Comparison of ENCODE assay signal across 16 cellular contexts in genomic region chr1:167456926-167457325, GRCh38.
A peak's percentile ranks its signal among the peaks of the same experiment; 100 is the strongest.
DNase-seq lines count a peak whose midpoint lies in the region; ATAC-seq and TF ChIP-seq lines count a peak whose summit lies in the region.
"Had no signal": no experiment of that assay in that cellular context is flagged by ENCODE, and none has a peak within 500 bp of the region (broad histone marks: within the 10 kb centered on the region; RNA-seq: fewer than 3 reads in every experiment).

No MANE protein-coding gene starts in this region.

- peak overlapping the region; percentile 71 for H3K4me3 Mint-ChIP-seq in MCF 10A (ENCODE audit: unreplicated experiment)
- peak overlapping the region; percentile 78 for H3K4me3 Mint-ChIP-seq in activated CD8-positive, alpha-beta T cell treated with anti-CD3 and anti-CD28 coated beads, Interleukin-2, amount 10 ng/mL, durations not matched to agents 7 days and 5 days

- no peaks in the 10 kb centered on the region for H3K36me3 Mint-ChIP-seq in MCF 10A (ENCODE audit: insufficient read depth, unreplicated experiment)
- peaks cover 57% of the 10 kb centered on the region for H3K36me3 Mint-ChIP-seq in activated CD8-positive, alpha-beta T cell treated with anti-CD3 and anti-CD28 coated beads, Interleukin-2, amount 10 ng/mL, durations not matched to agents 7 days and 5 days (ENCODE audit: low read depth)

- H3K27ac ChIP-seq in breast epithelium, result no peak overlapping the region
- peak overlapping the region; percentile 99 for H3K27ac ChIP-seq in effector memory CD4-positive, alpha-beta T cell (ENCODE audit: insufficient read depth, low read length, poor library complexity, severe bottlenecking)
- peak overlapping the region; percentile 98 for H3K27ac ChIP-seq in thymus (ENCODE audit: low read depth)

- no peaks in the 10 kb centered on the region for H3K4me1 Mint-ChIP-seq in MCF 10A (ENCODE audit: insufficient read depth, unreplicated experiment)
- H3K4me1 Mint-ChIP-seq in activated CD8-positive, alpha-beta T cell treated with anti-CD3 and anti-CD28 coated beads, Interleukin-2, amount 10 ng/mL, durations not matched to agents 7 days and 5 days (ENCODE audit: low read depth), result peaks cover 67% of the 10 kb centered on the region

- H3K27ac Mint-ChIP-seq in MCF 10A (ENCODE audit: low read depth, unreplicated experiment), result no peak overlapping the region
- H3K27ac Mint-ChIP-seq in activated CD8-positive, alpha-beta T cell treated with anti-CD3 and anti-CD28 coated beads, Interleukin-2, amount 10 ng/mL, durations not matched to agents 7 days and 5 days, result peak overlapping the region; percentile 79

- TF ChIP-seq POLR2A in breast epithelium (IDR thresholded peaks at IDR 0.05), result no peak

- H3K9me3 Mint-ChIP-seq in MCF 10A (ENCODE audit: unreplicated experiment), result no peaks in the 10 kb centered on the region
- H3K9me3 Mint-ChIP-seq in activated CD8-positive, alpha-beta T cell treated with anti-CD3 and anti-CD28 coated beads, Interleukin-2, amount 10 ng/mL, durations not matched to agents 7 days and 5 days (ENCODE audit: insufficient read depth), result no peaks in the 10 kb centered on the region

- POLR2A ChIA-PET in MCF 10A (lab: Yijun Ruan, JAX), result interaction anchor here (0.5 kb wide), 1 partner anchor 13 kb away, joined by 3 read pairs; no protein-coding TSS in a partner anchor
- POLR2A ChIA-PET in activated CD8-positive, alpha-beta T cell treated with anti-CD3 and anti-CD28 coated beads, Interleukin-2, amount 10 ng/mL, durations not matched to agents 7 days and 5 days (lab: Charles Lee), result interaction anchor here (0.7 to 4.2 kb wide), 5 partner anchors 12 to 60 kb away, joined by 3 to 42 read pairs (median 4); partner anchors contain the start of gene CD247

- BruUV-seq in MCF 10A (replicated peaks; lab: Mats Ljungman, UMichigan), result no TSS peak

- CTCF ChIA-PET in MCF 10A (lab: Yijun Ruan, JAX), result interaction anchor here (0.6 to 6.5 kb wide), 6 partner anchors 10 to 105 kb away, joined by 3 to 46 read pairs (median 8); no protein-coding TSS in a partner anchor
- CTCF ChIA-PET in activated CD8-positive, alpha-beta T cell treated with anti-CD3 and anti-CD28 coated beads, Interleukin-2, amount 10 ng/mL, durations not matched to agents 7 days and 5 days (lab: Charles Lee), result interaction anchor here (0.7 to 5.0 kb wide), 12 partner anchors 9 to 189 kb away, joined by 3 to 51 read pairs (median 9); partner anchors contain the start of gene CD247

- no peaks in the 10 kb centered on the region for H3K9me3 ChIP-seq in breast epithelium
- H3K9me3 ChIP-seq in effector memory CD4-positive, alpha-beta T cell (ENCODE audit: control insufficient read depth, low read length), result no peaks in the 10 kb centered on the region
- no peaks in the 10 kb centered on the region for H3K9me3 ChIP-seq in thymus (ENCODE audit: control insufficient read depth)

- no peaks in the 10 kb centered on the region for H3K27me3 ChIP-seq in breast epithelium
- H3K27me3 ChIP-seq in effector memory CD4-positive, alpha-beta T cell (replicated peaks; ENCODE audit: control insufficient read depth, insufficient read depth, low read length, poor library complexity, severe bottlenecking), result no peaks in the 10 kb centered on the region
- H3K27me3 ChIP-seq in thymus (ENCODE audit: control insufficient read depth, insufficient read depth), result no peaks in the 10 kb centered on the region

- TF ChIP-seq CTCF in MCF 10A (IDR thresholded peaks at IDR 0.05; ENCODE audit: unreplicated experiment), result no peak
- TF ChIP-seq CTCF in breast epithelium (IDR thresholded peaks at IDR 0.05), result no peak

- ATAC-seq in activated CD8-positive, alpha-beta T cell treated with anti-CD3 and anti-CD28 coated beads, Interleukin-2, amount 10 ng/mL, durations not matched to agents 7 days and 5 days, result no peak
- ATAC-seq: activated CD4-positive, CD25-positive, alpha-beta regulatory T cell treated with anti-CD3 and anti-CD28 coated beads, Interleukin-2, amount 50 U/mL, for 24 hours had no signal

- DNase-seq in MCF 10A (ENCODE audit: unreplicated experiment) (no peak), breast epithelium (ENCODE audit: low spot score in 2 of 2) (no peak), 8988T (no peak), NCI-H2196 treated with DMSO at 0.1 percent for 48 hours (lab: John Stamatoyannopoulos, UW; ENCODE audit: unreplicated experiment) (no peak), ecto neural progenitor cell (ENCODE audit: low spot score) (no peak)
- no peak for DNase-seq in activated CD8-positive, alpha-beta T cell treated with anti-CD3 and anti-CD28 coated beads, Interleukin-2, amount 10 ng/mL, durations not matched to agents 7 days and 5 days
- no peak for DNase-seq in effector memory CD4-positive, alpha-beta T cell
- DNase-seq: activated gamma-delta T cell; H7; islet precursor cell; mesenchymal stem cell; occipital lobe; Right ventricle myocardium superior; stimulated activated CD4-positive, alpha-beta T cell treated with anti-CD3 and anti-CD28 coated beads, Interleukin-2, amount 100 ng/mL, for 48 hours had no signal

- no peaks in the 10 kb centered on the region for H3K27me3 Mint-ChIP-seq in MCF 10A (ENCODE audit: insufficient read depth, unreplicated experiment)
- H3K27me3 Mint-ChIP-seq in activated CD8-positive, alpha-beta T cell treated with anti-CD3 and anti-CD28 coated beads, Interleukin-2, amount 10 ng/mL, durations not matched to agents 7 days and 5 days (ENCODE audit: low read depth), result no peaks in the 10 kb centered on the region

- 94% methylated on average over 8 of the region's 8 CpGs for WGBS in thymus

- H3K36me3 ChIP-seq in breast epithelium (no peaks in the 10 kb centered on the region), thymus (ENCODE audit: control insufficient read depth, insufficient read depth) (peaks cover 25% of the 10 kb centered on the region)
- peaks cover 12% of the 10 kb centered on the region for H3K36me3 ChIP-seq in effector memory CD4-positive, alpha-beta T cell (ENCODE audit: control insufficient read depth, insufficient read depth, low read length)

- intact Hi-C loops in MCF 10A (cut with micrococcal nuclease) (no loop called here), breast epithelium (cut with DNase I; ENCODE audit: low total_unique reads) (no loop called here)

- H3K4me3 ChIP-seq in breast epithelium (no peak overlapping the region), thymus (ENCODE audit: low read length) (no peak overlapping the region)
- H3K4me3 ChIP-seq in effector memory CD4-positive, alpha-beta T cell (ENCODE audit: insufficient read depth, low read depth, low read length, poor library complexity, severe bottlenecking), result peak overlapping the region; percentile 0

- peaks cover 0 to 6% of the 10 kb centered on the region in 2 donors for H3K4me1 ChIP-seq in breast epithelium
- peaks cover 58% of the 10 kb centered on the region for H3K4me1 ChIP-seq in effector memory CD4-positive, alpha-beta T cell (ENCODE audit: control insufficient read depth, insufficient read depth, low read length, poor library complexity, severe bottlenecking)
- H3K4me1 ChIP-seq in thymus (ENCODE audit: control insufficient read depth, insufficient read depth, low read length), result peaks cover 38% of the 10 kb centered on the region

Comparison
In these comparisons a context has a peak if more than half of its experiments do, and no peak if none do; other contexts are left out.
1. H3K27ac ChIP-seq: peak in effector memory CD4-positive, alpha-beta T cell (single experiment) and thymus (single experiment); none in breast epithelium (0 of 2).